ENCODE assay signal across 21 cellular contexts in genomic region chr5:25614466-25614865, GRCh38.
"Had no signal": no experiment of that assay in that cellular context is flagged by ENCODE, and none has a peak within 500 bp of the region (broad histone marks: within the 10 kb centered on the region; RNA-seq: fewer than 3 reads in every experiment).

No MANE protein-coding gene starts in this region.

- H3K9me3 ChIP-seq: MG63, SJSA1 had no signal

- DNase-seq: IMR-90, Karpas-422, KG1, MG63, NCI-H1092, NCI-H1105 treated with DMSO at 0.1 percent for 48 hours, NCI-H1417 treated with DMSO at 0.1 percent for 48 hours, NCI-H1694 treated with DMSO at 0.1 percent for 48 hours, NCI-H1930, NCI-H2081, NCI-H2107, NCI-H2227 treated with DMSO at 0.1 percent for 48 hours, NCI-H524, NCI-H526 treated with DMSO at 0.1 percent for 48 hours, NCI-H748 treated with DMSO at 0.1 percent for 48 hours, Right ventricle myocardium superior, RPMI8226, SIG-M5 had no signal

- H3K27ac ChIP-seq: SJSA1, SK-N-MC had no signal

- H3K36me3 ChIP-seq: MG63, SJSA1 had no signal

- H3K27me3 ChIP-seq: MG63, SJSA1 had no signal

- H3K4me1 ChIP-seq: SJSA1 had no signal

- ATAC-seq: HepG2 had no signal

- H3K4me3 ChIP-seq: MG63, SJSA1, SK-N-MC had no signal
